Comparison of ENCODE assay signal across 21 cellular contexts in genomic region chr3:108150200-108150599, GRCh38.
"Had no signal": no experiment of that assay in that cellular context is flagged by ENCODE, and none has a peak within 500 bp of the region (broad histone marks: within the 10 kb centered on the region; RNA-seq: fewer than 3 reads in every experiment).

No MANE protein-coding gene starts in this region.

- H3K9me3 ChIP-seq: lower lobe of right lung, ovary, psoas muscle, sigmoid colon, thoracic aorta had no signal

- H3K4me3 ChIP-seq: coronary artery, lower lobe of right lung, ovary, psoas muscle, sigmoid colon, thoracic aorta, tibial nerve, upper lobe of left lung had no signal

- FAIRE-seq: endometrium, frontal cortex, keratinocyte, urothelium cell line had no signal

- H3K27ac ChIP-seq: coronary artery, lower lobe of right lung, ovary, psoas muscle, sigmoid colon, thoracic aorta, tibial nerve, upper lobe of left lung had no signal

- H3K36me3 ChIP-seq: lower lobe of right lung, ovary, sigmoid colon, thoracic aorta, tibial nerve, upper lobe of left lung had no signal

- H3K4me1 ChIP-seq: psoas muscle, sigmoid colon, tibial nerve had no signal

- H3K27me3 ChIP-seq: ovary, sigmoid colon, tibial nerve, upper lobe of left lung had no signal

- DNase-seq: dermis blood vessel endothelial cell; effector memory CD4-positive, alpha-beta T cell; left ventricle myocardium superior; lower lobe of right lung; natural killer cell; occipital lobe; ovary; psoas muscle; right cardiac atrium; sigmoid colon; stimulated activated CD4-positive, alpha-beta T cell treated with anti-CD3 and anti-CD28 coated beads, Interleukin-2, amount 100 ng/mL, for 24 hours; stimulated activated CD4-positive, alpha-beta T cell treated with anti-CD3 and anti-CD28 coated beads, Interleukin-4, amount 100 ng/mL, for 24 hours; upper lobe of left lung had no signal

- ATAC-seq: left ventricle myocardium superior; lower lobe of right lung; natural killer cell; psoas muscle; right cardiac atrium; stimulated activated memory B cell treated with anti-CD40 and anti-IgM and Interleukin-4, amounts not matched to agents 10 μg/mL and 1 μg/mL and 100 μg/mL, for 72 hours had no signal
